Comparison of ENCODE assay signal across 2 cellular contexts in genomic region chr2:24104110-24104650, GRCh38.
TF ChIP-seq lines count a peak whose summit lies in the region.

No MANE protein-coding gene starts in this region.

TF ChIP-seq in A549, 52 proteins besides CTCF, POLR2A, EP300 and RAD21:
- TF ChIP-seq HES2 (IDR thresholded peaks at IDR 0.05) (no peak), SREBF2 (IDR thresholded peaks at IDR 0.05) (no peak), MAZ (IDR thresholded peaks at IDR 0.05; ENCODE audit: borderline replicate concordance, low read depth, low read length) (no peak), EHMT2 (IDR thresholded peaks at IDR 0.05; ENCODE audit: low read depth) (no peak), HDAC2 (IDR thresholded peaks at IDR 0.05) (no peak), FOSL2 (IDR thresholded peaks at IDR 0.05) (no peak), FOSL2 (CRISPR knock-in tag; IDR thresholded peaks at IDR 0.05) (no peak), ZC3H11A (IDR thresholded peaks at IDR 0.05) (no peak), RFX5 (IDR thresholded peaks at IDR 0.05) (no peak), ESRRA (IDR thresholded peaks at IDR 0.05; ENCODE audit: borderline replicate concordance, low read length) (no peak), REST (IDR thresholded peaks at IDR 0.05) (no peak), BHLHE40 (IDR thresholded peaks at IDR 0.05; ENCODE audit: low read depth, low read length) (no peak), RARB (CRISPR knock-in tag; IDR thresholded peaks at IDR 0.05) (no peak), JUNB (IDR thresholded peaks at IDR 0.05) (no peak), CEBPB (IDR thresholded peaks at IDR 0.05) (no peak), PBX3 (IDR thresholded peaks at IDR 0.05) (no peak), RNF2 (IDR thresholded peaks at IDR 0.05; ENCODE audit: borderline replicate concordance, low read depth) (no peak), EHF (CRISPR knock-in tag; IDR thresholded peaks at IDR 0.05) (no peak), KDM1A (IDR thresholded peaks at IDR 0.05; ENCODE audit: low read depth) (no peak), FOSB (CRISPR knock-in tag; IDR thresholded peaks at IDR 0.05) (no peak)

TF ChIP-seq in WTC11, 78 proteins besides CTCF, POLR2A, EP300 and RAD21:
- TF ChIP-seq ZNF138 (CRISPR knock-in tag; conservative IDR thresholded peaks at IDR 0.05) (no peak), MAX (CRISPR knock-in tag; IDR thresholded peaks at IDR 0.05) (no peak), NFE2L1 (CRISPR knock-in tag; IDR thresholded peaks at IDR 0.05) (no peak), GTF2I (CRISPR knock-in tag; conservative IDR thresholded peaks at IDR 0.05) (no peak), E2F5 (CRISPR knock-in tag; IDR thresholded peaks at IDR 0.05) (no peak), ZNF317 (CRISPR knock-in tag; IDR thresholded peaks at IDR 0.05; ENCODE audit: borderline replicate concordance, low read depth) (no peak), CREM (CRISPR knock-in tag; IDR thresholded peaks at IDR 0.05) (no peak), ZNF425 (CRISPR knock-in tag; conservative IDR thresholded peaks at IDR 0.05) (no peak), MXD4 (CRISPR knock-in tag; IDR thresholded peaks at IDR 0.05; ENCODE audit: borderline replicate concordance) (no peak), ELF4 (CRISPR knock-in tag; IDR thresholded peaks at IDR 0.05; ENCODE audit: low read depth) (no peak), STAT6 (CRISPR knock-in tag; conservative IDR thresholded peaks at IDR 0.05; ENCODE audit: low read depth) (no peak), TEAD1 (CRISPR knock-in tag; IDR thresholded peaks at IDR 0.05) (no peak), USF2 (CRISPR knock-in tag; IDR thresholded peaks at IDR 0.05) (no peak), AR (CRISPR knock-in tag; IDR thresholded peaks at IDR 0.05) (no peak), ZNF512 (CRISPR knock-in tag; IDR thresholded peaks at IDR 0.05; ENCODE audit: borderline replicate concordance) (no peak), CDX4 (CRISPR knock-in tag; IDR thresholded peaks at IDR 0.05; ENCODE audit: borderline replicate concordance) (no peak), TEAD4 (CRISPR knock-in tag; IDR thresholded peaks at IDR 0.05) (no peak), ZNF263 (CRISPR knock-in tag; IDR thresholded peaks at IDR 0.05; ENCODE audit: low read depth) (no peak)
